Comparison of ENCODE assay signal across 8 cellular contexts in the genomic region with DNA sequence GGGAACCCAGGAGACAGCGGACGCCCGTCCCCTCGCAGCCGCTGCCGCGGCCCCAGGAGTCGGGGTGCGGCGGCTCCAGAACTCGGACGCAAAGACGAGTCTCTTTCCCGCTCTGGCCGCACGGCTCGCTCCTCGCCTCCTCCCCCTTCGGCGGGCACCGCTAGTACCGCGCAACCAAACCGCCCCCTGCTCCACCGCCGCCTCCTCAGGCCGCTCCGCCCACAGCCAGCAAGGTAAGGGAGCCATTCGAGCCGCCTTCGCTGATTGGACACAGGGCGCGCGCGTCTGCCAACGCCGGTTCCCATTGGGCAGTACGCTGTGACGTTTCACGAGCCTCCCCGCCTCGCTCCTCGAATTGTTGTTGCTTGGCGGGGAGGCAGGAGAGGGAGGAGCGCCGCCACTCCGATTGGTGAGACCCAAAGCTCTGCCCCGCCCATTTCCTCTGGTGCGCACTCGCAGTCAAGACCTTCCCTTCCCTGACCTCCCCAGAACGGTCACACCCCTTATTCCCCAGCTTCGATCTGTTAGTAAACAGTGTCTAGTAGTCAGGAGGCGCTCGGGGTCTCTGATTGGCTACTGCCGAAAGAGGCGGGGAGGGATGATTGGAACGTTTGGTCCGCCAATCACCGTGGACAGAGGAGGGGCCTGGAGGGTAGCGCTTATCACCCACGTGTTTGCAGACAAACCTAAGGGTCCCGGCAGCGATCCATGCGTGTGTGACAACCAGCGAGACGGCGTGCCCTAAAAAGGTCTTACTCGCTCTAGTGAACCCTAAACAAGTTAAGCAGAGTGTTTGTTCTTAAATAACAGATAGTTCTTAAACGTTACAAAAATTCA. TPM values are rescaled to one million over a fixed set of nuclear protein-coding genes. Genes with fewer than 3 reads are reported as not detected.
DNase-seq lines count a peak whose midpoint lies in the region; ATAC-seq and TF ChIP-seq lines count a peak whose summit lies in the region.

A gene (minus strand): TSS at position 170 of the 837 bp plus-strand sequence. CDS start 207 bp downstream, outside the sequence.

- H3K9me3 ChIP-seq in SK-N-MC (ENCODE audit: low read depth, low read length) (no peaks in the 10 kb centered on the region), gastroesophageal sphincter (no peaks in the 10 kb centered on the region), neutrophil (no peaks in the 10 kb centered on the region)

- TF ChIP-seq EP300 in gastroesophageal sphincter (IDR thresholded peaks at IDR 0.05): no peak

- H3K4me1 ChIP-seq in gastroesophageal sphincter: peaks cover 4 to 67% (median 24%) of the 10 kb centered on the region in 3 donors
- peaks cover 42 to 46% of the 10 kb centered on the region in 2 experiments for H3K4me1 ChIP-seq in neutrophil (ENCODE audit: control insufficient read depth in 1 of 2, insufficient read depth in 1 of 2, low read depth in 1 of 2, low read length in 1 of 2)

- H3K36me3 ChIP-seq in SK-N-MC (ENCODE audit: insufficient read depth, low read length) (no peaks in the 10 kb centered on the region), gastroesophageal sphincter (no peaks in the 10 kb centered on the region), neutrophil (no peaks in the 10 kb centered on the region)

- TF ChIP-seq CTCF in HFFc6 (IDR thresholded peaks at IDR 0.05) (no peak; the same call in 1 of the 2 replicates), NB4 (IDR thresholded peaks at IDR 0.05; ENCODE audit: low read depth, low read length) (no peak), gastroesophageal sphincter (IDR thresholded peaks at IDR 0.05) (peak in 3 of 4 experiments; percentile 13 to 68 (median 65)), neutrophil (IDR thresholded peaks at IDR 0.05) (peak; percentile 76)

- no peaks in the 10 kb centered on the region for H3K36me3 Mint-ChIP-seq in HFFc6 (ENCODE audit: low read depth)
- H3K36me3 Mint-ChIP-seq in activated naive CD4-positive, alpha-beta T cell treated with anti-CD3 and anti-CD28 coated beads, Interleukin-2, amount 10 ng/mL, durations not matched to agents 7 days and 5 days: peaks cover 51% of the 10 kb centered on the region

- peaks cover under 1% of the 10 kb centered on the region; the same call in 1 of the 2 replicates for H3K27me3 Mint-ChIP-seq in HFFc6 (ENCODE audit: insufficient read depth)
- no peaks in the 10 kb centered on the region for H3K27me3 Mint-ChIP-seq in activated naive CD4-positive, alpha-beta T cell treated with anti-CD3 and anti-CD28 coated beads, Interleukin-2, amount 10 ng/mL, durations not matched to agents 7 days and 5 days

- H3K4me3 Mint-ChIP-seq in HFFc6: peak within 1 kb of the TSS; percentile 63
- H3K4me3 Mint-ChIP-seq in activated naive CD4-positive, alpha-beta T cell treated with anti-CD3 and anti-CD28 coated beads, Interleukin-2, amount 10 ng/mL, durations not matched to agents 7 days and 5 days: peak within 1 kb of the TSS; percentile 85

- CTCF ChIA-PET in activated naive CD4-positive, alpha-beta T cell treated with anti-CD3 and anti-CD28 coated beads, Interleukin-2, amount 10 ng/mL, durations not matched to agents 7 days and 5 days (lab: Charles Lee): interaction anchor here (0.6 to 4.5 kb wide), 11 partner anchors 12 to 237 kb away, joined by 3 to 32 read pairs (median 4); a partner anchor contains a TSS

- DNase-seq in GM04503 (ENCODE audit: low read depth): peak; percentile 99
- peak; percentile 100 for DNase-seq in HFFc6
- DNase-seq in NB4 (ENCODE audit: low read depth): peak; percentile 100
- peak; percentile 99 for DNase-seq in SK-N-MC (ENCODE audit: low read depth, low spot score)
- peak; percentile 100 for DNase-seq in activated naive CD4-positive, alpha-beta T cell treated with anti-CD3 and anti-CD28 coated beads, Interleukin-2, amount 10 ng/mL, durations not matched to agents 7 days and 5 days
- DNase-seq in superior temporal gyrus (ENCODE audit: extremely low spot score): peak; percentile 100

- H3K4me1 Mint-ChIP-seq in HFFc6 (ENCODE audit: low read depth): peaks cover 11% of the 10 kb centered on the region
- peaks cover 64% of the 10 kb centered on the region for H3K4me1 Mint-ChIP-seq in activated naive CD4-positive, alpha-beta T cell treated with anti-CD3 and anti-CD28 coated beads, Interleukin-2, amount 10 ng/mL, durations not matched to agents 7 days and 5 days

- H3K27ac ChIP-seq in SK-N-MC: no peak within 1 kb of the TSS
- peak within 1 kb of the TSS; percentile 96 to 99 (median 98) for H3K27ac ChIP-seq in gastroesophageal sphincter
- peak within 1 kb of the TSS; percentile 99 for H3K27ac ChIP-seq in neutrophil

- TF ChIP-seq POLR2A in NB4 (IDR thresholded peaks at IDR 0.05; ENCODE audit: extremely low read depth, insufficient read length) (peak; percentile 80), gastroesophageal sphincter (IDR thresholded peaks at IDR 0.05) (peak; percentile 93 to 95)

- H3K27me3 ChIP-seq in gastroesophageal sphincter (no peaks in the 10 kb centered on the region), neutrophil (no peaks in the 10 kb centered on the region)

- H3K9ac ChIP-seq in SK-N-MC (ENCODE audit: insufficient read length): peak within 1 kb of the TSS; percentile 80

- no peak within 1 kb of the TSS for H3K27ac Mint-ChIP-seq in HFFc6
- H3K27ac Mint-ChIP-seq in activated naive CD4-positive, alpha-beta T cell treated with anti-CD3 and anti-CD28 coated beads, Interleukin-2, amount 10 ng/mL, durations not matched to agents 7 days and 5 days: peak within 1 kb of the TSS; percentile 81

- peak; percentile 95 for ATAC-seq in gastroesophageal sphincter

- H3K4me3 ChIP-seq in NB4 (ENCODE audit: low read depth, low read length) (peak within 1 kb of the TSS; percentile 77), SK-N-MC (peak within 1 kb of the TSS; percentile 92), gastroesophageal sphincter (peak within 1 kb of the TSS; percentile 83 to 97), neutrophil (ENCODE audit: low read depth in 1 of 2, low read length in 1 of 2) (peak within 1 kb of the TSS; percentile 86 to 92)

- WGBS in gastroesophageal sphincter (ENCODE audit: low coverage in 1 of 2), 2 donors: 0% methylated on average over 17 to 20 of the region's 69 CpGs

- no peaks in the 10 kb centered on the region for H3K9me3 Mint-ChIP-seq in HFFc6
- H3K9me3 Mint-ChIP-seq in activated naive CD4-positive, alpha-beta T cell treated with anti-CD3 and anti-CD28 coated beads, Interleukin-2, amount 10 ng/mL, durations not matched to agents 7 days and 5 days: peaks cover 4% of the 10 kb centered on the region

RNA-seq across cellular contexts. Expression of the gene that starts here (rescaled TPM):
- total RNA-seq in HFFc6 (2021; fragmentation: NEBNext Ultra II Directional; extraction: Animal tissue kit (Norgen Biotek cat#: 25700)): under 1 TPM; 0.36 to 0.91 (median 0.48) TPM
- total RNA-seq in gastroesophageal sphincter: 10 to 100 TPM; 30.8 to 48.6 (median 36.6) TPM

Comparison
In these comparisons a context has a peak if more than half of its experiments do, and no peak if none do; other contexts are left out.
1. RNA of the gene that starts here (total RNA-seq): 30.8 to 48.6 TPM in gastroesophageal sphincter; 0.36 to 0.91 TPM in HFFc6; every median in the first group is over 10 times any median in the second.
2. Peak in DNase-seq in HFFc6; RNA of the gene not detected or under 1 TPM.
3. CTCF ChIP-seq: peak in gastroesophageal sphincter (3 of 4) and neutrophil (single experiment); none in HFFc6 (single experiment) and NB4 (single experiment).
4. Peak in every context shown above with its lines, with median percentiles within 50 percentile points of each other: DNase-seq and H3K4me3 ChIP-seq.